In genomic region chr14:60647837-60648168, GRCh38 we compare ENCODE assay signal across 10 cellular contexts.
DNase-seq lines count a peak whose midpoint lies in the region; ATAC-seq and TF ChIP-seq lines count a peak whose summit lies in the region.
"Had no signal": no experiment of that assay in that cellular context is flagged by ENCODE, and none has a peak within 500 bp of the region (broad histone marks: within the 10 kb centered on the region; RNA-seq: fewer than 3 reads in every experiment).

No MANE protein-coding gene starts in this region.

- peak overlapping the region; percentile 17; the same call in 1 of the 2 replicates for H3K27ac ChIP-seq in WERI-Rb-1

- H3K27me3 ChIP-seq in WERI-Rb-1 (ENCODE audit: insufficient read depth, low read depth, severe bottlenecking): peaks cover 8% of the 10 kb centered on the region

- H3K36me3 ChIP-seq in WERI-Rb-1: no peaks in the 10 kb centered on the region

- TF ChIP-seq CTCF in WERI-Rb-1 (IDR thresholded peaks at IDR 0.05; ENCODE audit: low read depth, low read length) (no peak), foreskin fibroblast (IDR thresholded peaks at IDR 0.05; ENCODE audit: low read depth, low read length) (no peak)

- H3K9me3 ChIP-seq in WERI-Rb-1 (ENCODE audit: severe bottlenecking): no peaks in the 10 kb centered on the region

- H3K27me3 Mint-ChIP-seq in T-helper 1 cell treated with Interleukin-12 subunit alpha and Interleukin-12 subunit beta and Interleukin-4 antibody, amounts not matched to agents 30 μg/mL and 1 μg/mL, for 36 hours (ENCODE audit: low read depth): peaks cover 93% of the 10 kb centered on the region
- peaks cover 70 to 88% of the 10 kb centered on the region in 2 donors for H3K27me3 Mint-ChIP-seq in stimulated activated naive B cell treated with anti-CD40 and anti-IgM and Interleukin-4, amounts not matched to agents 10 μg/mL and 1 μg/mL and 100 μg/mL, for 72 hours

- H3K9me3 Mint-ChIP-seq in T-helper 1 cell treated with Interleukin-12 subunit alpha and Interleukin-12 subunit beta and Interleukin-4 antibody, amounts not matched to agents 30 μg/mL and 1 μg/mL, for 36 hours: no peaks in the 10 kb centered on the region
- peaks cover 0 to 8% of the 10 kb centered on the region in 2 donors for H3K9me3 Mint-ChIP-seq in stimulated activated naive B cell treated with anti-CD40 and anti-IgM and Interleukin-4, amounts not matched to agents 10 μg/mL and 1 μg/mL and 100 μg/mL, for 72 hours

- peaks cover 32% of the 10 kb centered on the region for H3K4me1 Mint-ChIP-seq in T-helper 1 cell treated with Interleukin-12 subunit alpha and Interleukin-12 subunit beta and Interleukin-4 antibody, amounts not matched to agents 30 μg/mL and 1 μg/mL, for 36 hours (ENCODE audit: low read depth)
- peaks cover 26 to 55% of the 10 kb centered on the region in 2 donors for H3K4me1 Mint-ChIP-seq in stimulated activated naive B cell treated with anti-CD40 and anti-IgM and Interleukin-4, amounts not matched to agents 10 μg/mL and 1 μg/mL and 100 μg/mL, for 72 hours

- DNase-seq in T-helper 1 cell: no peak
- DNase-seq in WERI-Rb-1: no peak
- no peak for DNase-seq in foreskin fibroblast
- no peak for DNase-seq in stimulated activated naive B cell treated with anti-CD40 and anti-IgM and Interleukin-4, amounts not matched to agents 10 μg/mL and 1 μg/mL and 100 μg/mL, for 72 hours
- DNase-seq in HK-2 (ENCODE audit: unreplicated experiment): no peak
- no peak for DNase-seq in SW480 (ENCODE audit: low spot score)
- DNase-seq: C1 segment of cervical spinal cord, NCI-H1048 had no signal

- H3K36me3 Mint-ChIP-seq in T-helper 1 cell treated with Interleukin-12 subunit alpha and Interleukin-12 subunit beta and Interleukin-4 antibody, amounts not matched to agents 30 μg/mL and 1 μg/mL, for 36 hours (ENCODE audit: low read depth): no peaks in the 10 kb centered on the region
- H3K36me3 Mint-ChIP-seq in stimulated activated naive B cell treated with anti-CD40 and anti-IgM and Interleukin-4, amounts not matched to agents 10 μg/mL and 1 μg/mL and 100 μg/mL, for 72 hours: peaks cover 3 to 6% of the 10 kb centered on the region in 2 donors

- H3K4me3 Mint-ChIP-seq in T-helper 1 cell treated with Interleukin-12 subunit alpha and Interleukin-12 subunit beta and Interleukin-4 antibody, amounts not matched to agents 30 μg/mL and 1 μg/mL, for 36 hours: peak overlapping the region; percentile 65
- H3K4me3 Mint-ChIP-seq in stimulated activated naive B cell treated with anti-CD40 and anti-IgM and Interleukin-4, amounts not matched to agents 10 μg/mL and 1 μg/mL and 100 μg/mL, for 72 hours: peak overlapping the region; percentile 57 to 64

- no peak for ATAC-seq in stimulated activated naive B cell treated with anti-CD40 and anti-IgM and Interleukin-4, amounts not matched to agents 10 μg/mL and 1 μg/mL and 100 μg/mL, for 72 hours (replicated peaks)
- ATAC-seq in HG03196 (IDR thresholded peaks at IDR 0.05; ENCODE audit: unreplicated experiment): no peak

- H3K4me3 ChIP-seq in WERI-Rb-1 (ENCODE audit: low read depth, low read length): peak overlapping the region; percentile 61
- H3K4me3 ChIP-seq in foreskin fibroblast (ENCODE audit: low read depth in 1 of 2, low read length in 2 of 2): peak overlapping the region; percentile 76 to 85

- H3K27ac Mint-ChIP-seq in T-helper 1 cell treated with Interleukin-12 subunit alpha and Interleukin-12 subunit beta and Interleukin-4 antibody, amounts not matched to agents 30 μg/mL and 1 μg/mL, for 36 hours: peak overlapping the region; percentile 70
- peak overlapping the region; percentile 65 for H3K27ac Mint-ChIP-seq in stimulated activated naive B cell treated with anti-CD40 and anti-IgM and Interleukin-4, amounts not matched to agents 10 μg/mL and 1 μg/mL and 100 μg/mL, for 72 hours
